Comparison of ENCODE assay signal across 8 cellular contexts in genomic region chr11:102560555-102561011, GRCh38.
DNase-seq lines count a peak whose midpoint lies in the region; ATAC-seq, FAIRE-seq and TF ChIP-seq lines count a peak whose summit lies in the region.

No MANE protein-coding gene starts in this region.

- no peak overlapping the region for H3K27ac ChIP-seq in WERI-Rb-1

- H3K9me3 ChIP-seq in WERI-Rb-1 (ENCODE audit: severe bottlenecking), result no peaks in the 10 kb centered on the region

- DNase-seq in GM06990 (ENCODE audit: extremely low read depth, insufficient read length), result peak; percentile 73
- DNase-seq in HTR-8/SVneo (ENCODE audit: insufficient read length, low spot score), result peak; percentile 57
- DNase-seq in medulla oblongata (ENCODE audit: extremely low spot score), result peak; percentile 57
- DNase-seq in WERI-Rb-1, result no peak
- DNase-seq in amniotic stem cell (lab: John Stamatoyannopoulos, UW), result no peak
- DNase-seq in GF-D8 (lab: John Stamatoyannopoulos, UW), result no peak

- peak overlapping the region; percentile 82 for H3K4me3 Mint-ChIP-seq in activated naive CD8-positive, alpha-beta T cell

- TF ChIP-seq CTCF in GM06990 (IDR thresholded peaks at IDR 0.05; ENCODE audit: insufficient read depth, low read length, poor library complexity, severe bottlenecking), result no peak
- TF ChIP-seq CTCF in WERI-Rb-1 (IDR thresholded peaks at IDR 0.05; ENCODE audit: low read depth, low read length), result no peak

- peak; percentile 55 for FAIRE-seq in HTR-8/SVneo (lab: Jason Lieb, UNC)

- no peaks in the 10 kb centered on the region for H3K36me3 Mint-ChIP-seq in activated naive CD8-positive, alpha-beta T cell

- H3K36me3 ChIP-seq in GM06990 (ENCODE audit: control insufficient read depth, insufficient read depth, low read length) (no peaks in the 10 kb centered on the region), WERI-Rb-1 (no peaks in the 10 kb centered on the region)

- no peaks in the 10 kb centered on the region for H3K9me3 Mint-ChIP-seq in activated naive CD8-positive, alpha-beta T cell (ENCODE audit: low read depth)

- H3K4me3 ChIP-seq in GM06990 (replicated peaks; ENCODE audit: low read depth, low read length) (no peak overlapping the region), WERI-Rb-1 (ENCODE audit: low read depth, low read length) (no peak overlapping the region)

- H3K27me3 Mint-ChIP-seq in activated naive CD8-positive, alpha-beta T cell, result no peaks in the 10 kb centered on the region

- H3K4me1 Mint-ChIP-seq in activated naive CD8-positive, alpha-beta T cell (ENCODE audit: low read depth), result peaks cover 44% of the 10 kb centered on the region

- H3K27me3 ChIP-seq in GM06990 (replicated peaks; ENCODE audit: control insufficient read depth, insufficient read depth, low read length) (no peaks in the 10 kb centered on the region), WERI-Rb-1 (ENCODE audit: insufficient read depth, low read depth, severe bottlenecking) (no peaks in the 10 kb centered on the region)

- H3K27ac Mint-ChIP-seq in activated naive CD8-positive, alpha-beta T cell, result peak overlapping the region; percentile 94

- peak; percentile 71 for ATAC-seq in GM21529 (IDR thresholded peaks at IDR 0.05; ENCODE audit: unreplicated experiment)

Comparison
In these comparisons a context has a peak if more than half of its experiments do, and no peak if none do; other contexts are left out.
1. DNase-seq: peak in GM06990 (single experiment), HTR-8/SVneo (single experiment) and medulla oblongata (single experiment); none in WERI-Rb-1 (single experiment), amniotic stem cell (single experiment) and GF-D8 (single experiment).